ENCODE assay signal across 14 cellular contexts in genomic region chr3:13111874-13112520, GRCh38. TPM values are rescaled to one million over a fixed set of nuclear protein-coding genes. Genes with fewer than 3 reads are reported as not detected.
DNase-seq lines count a peak whose midpoint lies in the region; ATAC-seq, FAIRE-seq and TF ChIP-seq lines count a peak whose summit lies in the region.
"Had no signal": no experiment of that assay in that cellular context is flagged by ENCODE, and none has a peak within 500 bp of the region (broad histone marks: within the 10 kb centered on the region; RNA-seq: fewer than 3 reads in every experiment).

No MANE protein-coding gene starts in this region.

- H3K4me1 ChIP-seq in endodermal cell (ENCODE audit: control insufficient read depth, insufficient read depth, low read length) (no peaks in the 10 kb centered on the region), parathyroid adenoma (peaks cover 9% of the 10 kb centered on the region)

- 82 to 88% methylated on average over 10 to 12 of the region's 12 CpGs for WGBS in endodermal cell (ENCODE audit: insufficient coverage in 1 of 2, insufficient read length in 1 of 2), 2 experiments

- no peak for TF ChIP-seq CTCF in endodermal cell (conservative IDR thresholded peaks at IDR 0.05)
- TF ChIP-seq CTCF in parathyroid adenoma (IDR thresholded peaks at IDR 0.05): no peak

- H3K27ac ChIP-seq in endodermal cell (ENCODE audit: low read depth, low read length): no peak overlapping the region
- peak overlapping the region; percentile 13 for H3K27ac ChIP-seq in parathyroid adenoma

- H3K4me2 ChIP-seq in parathyroid adenoma (ENCODE audit: low read length): peak overlapping the region; percentile 9

- DNase-seq in DMS53 treated with DMSO at 0.1 percent for 48 hours (lab: John Stamatoyannopoulos, UW; ENCODE audit: unreplicated experiment): peak; percentile 66
- DNase-seq in NCI-H2196 (lab: John Stamatoyannopoulos, UW; ENCODE audit: unreplicated experiment): peak; percentile 53
- peak; percentile 42 for DNase-seq in endodermal cell
- DNase-seq in inferior parietal cortex (ENCODE audit: extremely low spot score): no peak
- no peak for DNase-seq in urothelium cell line (ENCODE audit: low spot score)
- no peak for DNase-seq in stimulated activated naive CD4-positive, alpha-beta T cell treated with Interleukin-2 at 50 U/mL for 16 hours (lab: John Stamatoyannopoulos, UW)
- DNase-seq: activated CD4-positive, alpha-beta T cell treated with anti-CD3 and anti-CD28 coated beads, Interleukin-2, amount 50 U/mL, for 4 hours; activated naive CD4-positive, alpha-beta T cell; CD4-positive, alpha-beta memory T cell; occipital lobe; SW 1271 had no signal

- H2AFZ ChIP-seq in parathyroid adenoma: no peak overlapping the region

- H3K36me3 ChIP-seq in endodermal cell (ENCODE audit: control insufficient read depth, insufficient read depth, low read length): no peaks in the 10 kb centered on the region
- H3K36me3 ChIP-seq in parathyroid adenoma (ENCODE audit: control insufficient read depth, insufficient read depth, low read length): no peaks in the 10 kb centered on the region

- H3K9me3 Mint-ChIP-seq in endodermal cell: no peaks in the 10 kb centered on the region

- no peaks in the 10 kb centered on the region for H3K9me3 ChIP-seq in endodermal cell (ENCODE audit: control insufficient read depth, low read length)
- no peaks in the 10 kb centered on the region for H3K9me3 ChIP-seq in parathyroid adenoma (ENCODE audit: control insufficient read depth, low read length)

- no peak overlapping the region for H3K4me3 Mint-ChIP-seq in endodermal cell

- no peaks in the 10 kb centered on the region for H3K79me2 ChIP-seq in parathyroid adenoma

- H3K27me3 Mint-ChIP-seq in endodermal cell (ENCODE audit: insufficient read depth): no peaks in the 10 kb centered on the region
- H3K27me3 Mint-ChIP-seq: CD4-positive, alpha-beta memory T cell had no signal

- FAIRE-seq in urothelium cell line (lab: Jason Lieb, UNC): no peak
- FAIRE-seq: keratinocyte had no signal

- H3K36me3 Mint-ChIP-seq in endodermal cell (ENCODE audit: low read depth): no peaks in the 10 kb centered on the region
- H3K36me3 Mint-ChIP-seq: CD4-positive, alpha-beta memory T cell had no signal

- H3K4me3 ChIP-seq in endodermal cell (ENCODE audit: low read length): no peak overlapping the region
- H3K4me3 ChIP-seq in parathyroid adenoma (ENCODE audit: low read depth, low read length): no peak overlapping the region

- H3K9ac ChIP-seq in endodermal cell (ENCODE audit: extremely low read depth, low read length, poor library complexity, severe bottlenecking) (no peak overlapping the region), parathyroid adenoma (no peak overlapping the region)

- ATAC-seq in activated CD4-positive, CD25-positive, alpha-beta regulatory T cell treated with anti-CD3 and anti-CD28 coated beads, Interleukin-2, amount 50 U/mL, for 24 hours: no peak

- H3K27me3 ChIP-seq in endodermal cell (ENCODE audit: control insufficient read depth, insufficient read depth, low read length, poor library complexity, severe bottlenecking): no peaks in the 10 kb centered on the region
- no peaks in the 10 kb centered on the region for H3K27me3 ChIP-seq in parathyroid adenoma (ENCODE audit: control insufficient read depth, insufficient read depth, low read length)

- no peak overlapping the region for H3K27ac Mint-ChIP-seq in endodermal cell

- H3K4me1 Mint-ChIP-seq in endodermal cell: peaks cover 6% of the 10 kb centered on the region

RNA-seq across cellular contexts. Expression of gene IQSEC1, which starts 38.8 kb away (rescaled TPM):
- total RNA-seq in endodermal cell: 10 to 100 TPM; 22.7 to 24.5 TPM
- polyA plus RNA-seq in endodermal cell (2013, experiment 1 of 2): 39.0 TPM
- polyA plus RNA-seq in endodermal cell (2013, experiment 2 of 2): 38.9 TPM

Comparison
In these comparisons a context has a peak if more than half of its experiments do, and no peak if none do; other contexts are left out.
1. DNase-seq: peak in DMS53 treated with DMSO at 0.1 percent for 48 hours (single experiment), NCI-H2196 (single experiment) and endodermal cell (single experiment); none in inferior parietal cortex (single experiment), urothelium cell line (single experiment) and stimulated activated naive CD4-positive, alpha-beta T cell treated with Interleukin-2 at 50 U/mL for 16 hours (single experiment).